ENCODE assay signal across 1 cellular context in genomic region chr1:9495854-9496374, GRCh38.
TF ChIP-seq lines count a peak whose summit lies in the region.

No MANE protein-coding gene starts in this region.

TF ChIP-seq in H1, 55 proteins besides CTCF, POLR2A, EP300 and RAD21:
- TF ChIP-seq SRF (IDR thresholded peaks at IDR 0.05; ENCODE audit: low read depth, low read length) (no peak), PHF8 (conservative IDR thresholded peaks at IDR 0.05; ENCODE audit: low read depth, low read length) (no peak), KDM1A (IDR thresholded peaks at IDR 0.05; ENCODE audit: borderline replicate concordance, low read length) (no peak), POU5F1 (IDR thresholded peaks at IDR 0.05; ENCODE audit: low read depth, low read length) (no peak), HDAC2 (IDR thresholded peaks at IDR 0.05; ENCODE audit: borderline replicate concordance in 1 of 2, low read depth in 2 of 2, low read length in 2 of 2) (no peak), SIRT6 (IDR thresholded peaks at IDR 0.05; ENCODE audit: low read length) (no peak), BRCA1 (IDR thresholded peaks at IDR 0.05; ENCODE audit: low read depth, low read length) (no peak), CTBP2 (IDR thresholded peaks at IDR 0.05; ENCODE audit: borderline replicate concordance, insufficient read depth, insufficient read length, low read length) (no peak), CHD2 (IDR thresholded peaks at IDR 0.05; ENCODE audit: low read length) (no peak), USF2 (IDR thresholded peaks at IDR 0.05; ENCODE audit: low read length) (no peak), NRF1 (IDR thresholded peaks at IDR 0.05; ENCODE audit: low read depth, low read length) (no peak), KDM5A (IDR thresholded peaks at IDR 0.05; ENCODE audit: low read length) (no peak), SP2 (IDR thresholded peaks at IDR 0.05; ENCODE audit: low read length) (no peak), RBBP5 (IDR thresholded peaks at IDR 0.05; ENCODE audit: borderline replicate concordance, low read depth, low read length) (no peak)
